In genomic region chr5:139439013-139439903, GRCh38 we compare ENCODE assay signal across 8 cellular contexts.
A peak's percentile ranks its signal among the peaks of the same experiment; 100 is the strongest.
DNase-seq lines count a peak whose midpoint lies in the region; ATAC-seq, FAIRE-seq and TF ChIP-seq lines count a peak whose summit lies in the region.

Gene DNAJC18, minus strand, starts transcription at chr5:139439525. Its CDS starts 80 bp downstream, at chr5:139439445.

- peak; percentile 82 for FAIRE-seq in GM19239 (lab: Jason Lieb, UNC)

- peak within 1 kb of the TSS; percentile 94 for H3K4me3 ChIP-seq in choroid plexus epithelial cell (ENCODE audit: low read depth, low read length)

- DNase-seq in Ammon's horn (ENCODE audit: low spot score) (peak; percentile 97), GM19239 (ENCODE audit: insufficient read length, low spot score) (peak; percentile 76), NCI-H524 treated with DMSO at 0.1 percent for 48 hours (lab: John Stamatoyannopoulos, UW) (peak; percentile 87), choroid plexus epithelial cell (ENCODE audit: low read depth) (peak; percentile 93), kidney glomerular epithelial cell (lab: John Stamatoyannopoulos, UW) (peak; percentile 80)
- DNase-seq in activated CD4-positive, alpha-beta T cell treated with anti-CD3 and anti-CD28 coated beads for 4 hours, result peak; percentile 87 to 90
- peak; percentile 73 to 90 (median 84) for DNase-seq in stimulated activated CD4-positive, alpha-beta T cell treated with anti-CD3 and anti-CD28 coated beads, Interleukin-1b, Interleukin-23, amount 100 ng/mL, for 24 hours (ENCODE audit: low read depth in 4 of 4, low spot score in 1 of 4)

- peak; percentile 90 for ATAC-seq in HG03439 (IDR thresholded peaks at IDR 0.05; ENCODE audit: unreplicated experiment)

- no peak for TF ChIP-seq CTCF in choroid plexus epithelial cell (conservative IDR thresholded peaks at IDR 0.05; ENCODE audit: low read depth, low read length)

Comparison
In these comparisons a context has a peak if more than half of its experiments do, and no peak if none do; other contexts are left out.
1. Peak in every context shown above with its lines: DNase-seq, ATAC-seq and H3K4me3 ChIP-seq.